8 cellular contexts compared by ENCODE assay signal in genomic region chr18:35290070-35290735, GRCh38. TPM values are rescaled to one million over a fixed set of nuclear protein-coding genes. Genes with fewer than 3 reads are reported as not detected.
DNase-seq lines count a peak whose midpoint lies in the region; ATAC-seq and TF ChIP-seq lines count a peak whose summit lies in the region.

TSS of gene ZSCAN30 (minus strand) at chr18:35290229. CDS start at chr18:35264352, 25,877 bp downstream.

- TF ChIP-seq POLR2A in heart left ventricle (IDR thresholded peaks at IDR 0.05) (peak in 1 of 2 donors; percentile 71), upper lobe of left lung (IDR thresholded peaks at IDR 0.05) (peak; percentile 12 to 80 (median 70))

- no peaks in the 10 kb centered on the region for H3K27me3 ChIP-seq in heart left ventricle
- no peaks in the 10 kb centered on the region for H3K27me3 ChIP-seq in upper lobe of left lung

- ATAC-seq in HG02798 (IDR thresholded peaks at IDR 0.05; ENCODE audit: poor library complexity, unreplicated experiment), result peak; percentile 95
- ATAC-seq in heart left ventricle, result peak; percentile 99 to 100 (median 100)
- ATAC-seq in upper lobe of left lung (ENCODE audit: low FRiP score in 2 of 2), result peak; percentile 99 to 100

- peak; percentile 93 for DNase-seq in NCI-H1436 (lab: John Stamatoyannopoulos, UW)
- peak; percentile 91 for DNase-seq in T follicular helper cell (ENCODE audit: low read depth)
- peak; percentile 95 to 98 (median 96) for DNase-seq in heart left ventricle
- peak; percentile 92 to 99 (median 94) for DNase-seq in posterior cingulate gyrus
- DNase-seq in upper lobe of left lung, result peak; percentile 96 to 99

- H3K9me3 ChIP-seq in heart left ventricle (peaks cover 0 to 15% (median 0%) of the 10 kb centered on the region in 12 donors), upper lobe of left lung (no peaks in the 10 kb centered on the region)

- peak within 1 kb of the TSS; percentile 60 for H3K27ac ChIP-seq in adipose tissue (ENCODE audit: low read depth, low read length)
- H3K27ac ChIP-seq in heart left ventricle, result peak within 1 kb of the TSS; percentile 36 to 89 (median 82)
- peak within 1 kb of the TSS; percentile 81 to 89 (median 88) for H3K27ac ChIP-seq in upper lobe of left lung

- 0% methylated on average over 41 of the region's 41 CpGs for WGBS in adipose tissue, 3 donors
- 0 to 1% (median 0%) methylated on average over 22 to 41 of the region's 41 CpGs for WGBS in heart left ventricle, 4 donors
- 0% methylated on average over 9 to 28 of the region's 41 CpGs for WGBS in upper lobe of left lung, 2 donors

- H3K4me1 ChIP-seq in heart left ventricle (peaks cover 0 to 39% (median 20%) of the 10 kb centered on the region in 12 donors), upper lobe of left lung (peaks cover 17 to 33% (median 20%) of the 10 kb centered on the region in 4 donors)

- TF ChIP-seq EP300 in upper lobe of left lung (IDR thresholded peaks at IDR 0.05), result no peak

- no peak for TF ChIP-seq CTCF in GM12875 (IDR thresholded peaks at IDR 0.05; ENCODE audit: borderline replicate concordance, insufficient read depth, low read depth, low read length)
- TF ChIP-seq CTCF in heart left ventricle (IDR thresholded peaks at IDR 0.05), result no peak
- TF ChIP-seq CTCF in upper lobe of left lung (IDR thresholded peaks at IDR 0.05), result no peak

- H3K36me3 ChIP-seq in heart left ventricle (peaks cover 0 to 29% (median 24%) of the 10 kb centered on the region in 9 donors), upper lobe of left lung (no peaks in the 10 kb centered on the region)

- peak within 1 kb of the TSS; percentile 75 for H3K4me3 ChIP-seq in GM12875 (ENCODE audit: low read depth, low read length)
- peak within 1 kb of the TSS; percentile 61 to 97 (median 83) for H3K4me3 ChIP-seq in heart left ventricle
- H3K4me3 ChIP-seq in upper lobe of left lung, result peak within 1 kb of the TSS; percentile 57 to 68 (median 63)

- intact Hi-C loops in heart left ventricle (cut with DNase I) (loop anchor here in 7 of 10 donors (2.0 to 10.0 kb wide), 8 partner anchors 23 to 55 kb away; partner anchors contain the start of genes ZNF24 (in 5 of the 7) and ZNF397 (in 3 of the 7)), posterior cingulate gyrus (cut with DNase I) (loop anchor here (2.0 kb wide), 2 partner anchors 49 to 55 kb away; partner anchors contain the start of genes ZNF24 and ZNF397)

RNA-seq across cellular contexts. Expression of gene ZSCAN30, which starts in this region (rescaled TPM):
- 10 to 100 TPM in 1 of 3 donors, 1 to 10 TPM in 2; 4.1 to 10.3 (median 6.2) TPM for polyA plus RNA-seq in adipose tissue
- total RNA-seq in heart left ventricle, result 10 to 100 TPM in 8 of 9 donors, 1 to 10 TPM in 1; 9.4 to 18.1 (median 13.8) TPM
- polyA plus RNA-seq in heart left ventricle, result 10 to 100 TPM in 1 of 2 donors, 1 to 10 TPM in 1; 6.2 to 17.1 TPM
- total RNA-seq in upper lobe of left lung, result 10 to 100 TPM; 11.4 to 67.1 (median 14.0) TPM

Comparison
In these comparisons a context has a peak if more than half of its experiments do, and no peak if none do; other contexts are left out.
1. Peak in every context shown above with its lines: DNase-seq, ATAC-seq, H3K4me3 ChIP-seq and H3K27ac ChIP-seq.